Comparison of ENCODE assay signal across 1 cellular context in genomic region chr20:38895098-38895949, GRCh38.
TF ChIP-seq lines count a peak whose summit lies in the region.

No MANE protein-coding gene starts in this region.

TF ChIP-seq in HCT116, 20 proteins besides CTCF, POLR2A, EP300 and RAD21 (continued from another document):
- TF ChIP-seq, protein P1, sequence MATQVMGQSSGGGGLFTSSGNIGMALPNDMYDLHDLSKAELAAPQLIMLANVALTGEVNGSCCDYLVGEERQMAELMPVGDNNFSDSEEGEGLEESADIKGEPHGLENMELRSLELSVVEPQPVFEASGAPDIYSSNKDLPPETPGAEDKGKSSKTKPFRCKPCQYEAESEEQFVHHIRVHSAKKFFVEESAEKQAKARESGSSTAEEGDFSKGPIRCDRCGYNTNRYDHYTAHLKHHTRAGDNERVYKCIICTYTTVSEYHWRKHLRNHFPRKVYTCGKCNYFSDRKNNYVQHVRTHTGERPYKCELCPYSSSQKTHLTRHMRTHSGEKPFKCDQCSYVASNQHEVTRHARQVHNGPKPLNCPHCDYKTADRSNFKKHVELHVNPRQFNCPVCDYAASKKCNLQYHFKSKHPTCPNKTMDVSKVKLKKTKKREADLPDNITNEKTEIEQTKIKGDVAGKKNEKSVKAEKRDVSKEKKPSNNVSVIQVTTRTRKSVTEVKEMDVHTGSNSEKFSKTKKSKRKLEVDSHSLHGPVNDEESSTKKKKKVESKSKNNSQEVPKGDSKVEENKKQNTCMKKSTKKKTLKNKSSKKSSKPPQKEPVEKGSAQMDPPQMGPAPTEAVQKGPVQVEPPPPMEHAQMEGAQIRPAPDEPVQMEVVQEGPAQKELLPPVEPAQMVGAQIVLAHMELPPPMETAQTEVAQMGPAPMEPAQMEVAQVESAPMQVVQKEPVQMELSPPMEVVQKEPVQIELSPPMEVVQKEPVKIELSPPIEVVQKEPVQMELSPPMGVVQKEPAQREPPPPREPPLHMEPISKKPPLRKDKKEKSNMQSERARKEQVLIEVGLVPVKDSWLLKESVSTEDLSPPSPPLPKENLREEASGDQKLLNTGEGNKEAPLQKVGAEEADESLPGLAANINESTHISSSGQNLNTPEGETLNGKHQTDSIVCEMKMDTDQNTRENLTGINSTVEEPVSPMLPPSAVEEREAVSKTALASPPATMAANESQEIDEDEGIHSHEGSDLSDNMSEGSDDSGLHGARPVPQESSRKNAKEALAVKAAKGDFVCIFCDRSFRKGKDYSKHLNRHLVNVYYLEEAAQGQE (IDR thresholded peaks at IDR 0.05; ENCODE audit: low read depth): no peak
- TF ChIP-seq CEBPB (IDR thresholded peaks at IDR 0.05; ENCODE audit: low read depth) (no peak), SRF (IDR thresholded peaks at IDR 0.05; ENCODE audit: low read depth) (no peak), ZFX (IDR thresholded peaks at IDR 0.05) (no peak), POLR2AphosphoS5 (IDR thresholded peaks at IDR 0.05; ENCODE audit: low read depth, low read length) (no peak), SP1 (IDR thresholded peaks at IDR 0.05; ENCODE audit: low read depth) (no peak), TCF7L2 (IDR thresholded peaks at IDR 0.05; ENCODE audit: borderline replicate concordance, extremely low read depth, insufficient read depth, insufficient read length) (no peak), ZNF274 (IDR thresholded peaks at IDR 0.05; ENCODE audit: low read depth, low read length) (no peak), YY1 (IDR thresholded peaks at IDR 0.05; ENCODE audit: extremely low read depth, insufficient replicate concordance, low read depth, low read length) (no peak), SIN3A (IDR thresholded peaks at IDR 0.05; ENCODE audit: low read depth) (no peak), ELF1 (IDR thresholded peaks at IDR 0.05; ENCODE audit: borderline replicate concordance, low read depth) (no peak), JUND (IDR thresholded peaks at IDR 0.05) (no peak), EZH2 (IDR thresholded peaks at IDR 0.05) (no peak), ZBTB33 (IDR thresholded peaks at IDR 0.05; ENCODE audit: extremely low read depth, insufficient replicate concordance, low read length) (no peak), MAX (IDR thresholded peaks at IDR 0.05) (no peak)
- TF ChIP-seq, protein P2, sequence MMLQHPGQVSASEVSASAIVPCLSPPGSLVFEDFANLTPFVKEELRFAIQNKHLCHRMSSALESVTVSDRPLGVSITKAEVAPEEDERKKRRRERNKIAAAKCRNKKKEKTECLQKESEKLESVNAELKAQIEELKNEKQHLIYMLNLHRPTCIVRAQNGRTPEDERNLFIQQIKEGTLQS (IDR thresholded peaks at IDR 0.05): no peak
TF ChIP-seq in HCT116: peak in this region for 0.
